29 cellular contexts compared by ENCODE assay signal in genomic region chr6:95185874-95186273, GRCh38.
DNase-seq lines count a peak whose midpoint lies in the region; ATAC-seq and TF ChIP-seq lines count a peak whose summit lies in the region.
"Had no signal": no experiment of that assay in that cellular context is flagged by ENCODE, and none has a peak within 500 bp of the region (broad histone marks: within the 10 kb centered on the region; RNA-seq: fewer than 3 reads in every experiment).

No MANE protein-coding gene starts in this region.

- H3K36me3 Mint-ChIP-seq in T-helper 17 cell (ENCODE audit: low read depth), result no peaks in the 10 kb centered on the region
- H3K36me3 Mint-ChIP-seq: naive B cell, WTC11 had no signal

- ATAC-seq in T-helper 17 cell, result no peak
- ATAC-seq: gastroesophageal sphincter, GM12878, psoas muscle, sciatic nerve, WTC11 had no signal

- no peaks in the 10 kb centered on the region for H3K9me2 ChIP-seq in Karpas-422 (replicated peaks; ENCODE audit: insufficient read depth, low read length)

- H3K4me1 Mint-ChIP-seq in T-helper 17 cell, result no peaks in the 10 kb centered on the region
- H3K4me1 Mint-ChIP-seq: naive B cell had no signal

- H3K79me2 ChIP-seq in Karpas-422 (ENCODE audit: low read length), result no peaks in the 10 kb centered on the region

- TF ChIP-seq CTCF in 22Rv1 (IDR thresholded peaks at IDR 0.05), result 0 out of 2 replicates have a peak, but pooled peaks have one; percentile 15

- H3K4me3 Mint-ChIP-seq in T-helper 17 cell, result no peak overlapping the region
- H3K4me3 Mint-ChIP-seq: CD4-positive, alpha-beta T cell; naive B cell; WTC11 had no signal

- H3K4me2 ChIP-seq in Karpas-422 (ENCODE audit: low read depth, low read length, poor library complexity, severe bottlenecking), result no peak overlapping the region

- no peaks in the 10 kb centered on the region for H3K27me3 Mint-ChIP-seq in T-helper 17 cell
- H3K27me3 Mint-ChIP-seq: CD4-positive, alpha-beta T cell; naive B cell had no signal

- H3K27ac ChIP-seq in 22Rv1, result no peak overlapping the region
- H3K27ac ChIP-seq in Karpas-422 (ENCODE audit: low read length), result no peak overlapping the region
- H3K27ac ChIP-seq: ascending aorta, gastroesophageal sphincter, psoas muscle, stomach had no signal

- no peak overlapping the region for H3K4me3 ChIP-seq in Karpas-422 (ENCODE audit: low read length)
- H3K4me3 ChIP-seq: ascending aorta, gastroesophageal sphincter, GM12878, MG63, psoas muscle, stomach had no signal

- peak; percentile 10 for DNase-seq in NCI-H1694 (lab: John Stamatoyannopoulos, UW)
- no peak for DNase-seq in NCI-H1694 treated with DMSO at 0.1 percent for 48 hours (lab: John Stamatoyannopoulos, UW)
- peak; percentile 68 for DNase-seq in Karpas-422
- DNase-seq in RKO (ENCODE audit: low spot score), result peak; percentile 14
- no peak for DNase-seq in T-helper 17 cell
- DNase-seq in SIG-M5 (lab: John Stamatoyannopoulos, UW), result no peak
- no peak for DNase-seq in NCI-H1436 treated with DMSO at 0.1 percent for 48 hours (lab: John Stamatoyannopoulos, UW)
- DNase-seq: activated CD4-positive, alpha-beta T cell treated with anti-CD3 and anti-CD28 coated beads, Interleukin-2, amount 50 U/mL, for 1 hour; activated gamma-delta T cell treated with Interleukin-2 at 50 U/mL for 16 hours; activated T-cell treated with anti-CD3 and anti-CD28 coated beads, Interleukin-2, amount 50 U/mL, for 48 hours; CD4-positive, alpha-beta T cell; MG63; midbrain; naive B cell; NCI-H226; NK-92 treated with Interleukin-12 subunit alpha and Interleukin-12 subunit beta, amount 100 ng/mL, for 24 hours; nucleus accumbens; psoas muscle; SHP77; stimulated activated CD4-positive, alpha-beta T cell treated with anti-CD3 and anti-CD28 coated beads, Interleukin-2, amount 100 ng/mL, for 48 hours; stomach; SW 1271; T1000 had no signal

- H3K27me3 ChIP-seq in Karpas-422 (ENCODE audit: low read length), result no peaks in the 10 kb centered on the region
- H3K27me3 ChIP-seq: ascending aorta, gastroesophageal sphincter, MG63, stomach had no signal

- no peak overlapping the region for H2AFZ ChIP-seq in Karpas-422 (ENCODE audit: low read length)

- no peaks in the 10 kb centered on the region for H4K20me1 ChIP-seq in Karpas-422 (ENCODE audit: insufficient read depth, low read depth, low read length)

- H3K27ac Mint-ChIP-seq in T-helper 17 cell, result no peak overlapping the region
- H3K27ac Mint-ChIP-seq: CD4-positive, alpha-beta T cell; naive B cell; WTC11 had no signal

- H3K36me3 ChIP-seq in Karpas-422 (ENCODE audit: insufficient read depth, low read length), result no peaks in the 10 kb centered on the region
- H3K36me3 ChIP-seq: ascending aorta, gastroesophageal sphincter, MG63, stomach had no signal

- H3K4me1 ChIP-seq in Karpas-422 (ENCODE audit: low read length), result peaks cover 25% of the 10 kb centered on the region
- H3K4me1 ChIP-seq: ascending aorta, gastroesophageal sphincter, psoas muscle, stomach had no signal

- H3K9me3 ChIP-seq in Karpas-422 (ENCODE audit: low read length), result no peaks in the 10 kb centered on the region
- H3K9me3 ChIP-seq in T-helper 17 cell (ENCODE audit: control insufficient read depth, low read length, poor library complexity, severe bottlenecking), result no peaks in the 10 kb centered on the region
- H3K9me3 ChIP-seq: ascending aorta, gastroesophageal sphincter, MG63, psoas muscle, stomach had no signal

- no peak overlapping the region for H3K9ac ChIP-seq in Karpas-422 (ENCODE audit: low read length)

Comparison
In these comparisons a context has a peak if more than half of its experiments do, and no peak if none do; other contexts are left out.
1. DNase-seq: peak in NCI-H1694 (single experiment), Karpas-422 (single experiment) and RKO (single experiment); none in NCI-H1694 treated with DMSO at 0.1 percent for 48 hours (single experiment), T-helper 17 cell (0 of 3), SIG-M5 (single experiment) and NCI-H1436 treated with DMSO at 0.1 percent for 48 hours (single experiment).